21 cellular contexts compared by ENCODE assay signal in genomic region chr20:1296117-1296610, GRCh38. TPM values are rescaled to one million over a fixed set of nuclear protein-coding genes. Genes with fewer than 3 reads are reported as not detected.
"Had no signal": no experiment of that assay in that cellular context is flagged by ENCODE, and none has a peak within 500 bp of the region (broad histone marks: within the 10 kb centered on the region; RNA-seq: fewer than 3 reads in every experiment).

No MANE protein-coding gene starts in this region.

- DNase-seq: Kasumi-1, MV-4-11, NCI-H1048, NCI-H1105, NCI-H1436 treated with DMSO at 0.1 percent for 48 hours, NCI-H1694, NCI-H187 treated with DMSO at 0.1 percent for 48 hours, NCI-H2081, NCI-H2107, NCI-H2171, NCI-H226, NCI-H446, NCI-H524 treated with DMSO at 0.1 percent for 48 hours, NCI-H774, PC-3, SHP77, SK-N-SH had no signal

- H3K36me3 Mint-ChIP-seq: IgD-negative memory B cell had no signal

- H3K9me3 Mint-ChIP-seq: IgD-negative memory B cell had no signal

- H3K27me3 Mint-ChIP-seq: IgD-negative memory B cell had no signal

- H3K27ac Mint-ChIP-seq: IgD-negative memory B cell had no signal

- ATAC-seq: K562, Panc1, PC-3 had no signal

- H3K4me1 Mint-ChIP-seq: IgD-negative memory B cell had no signal

- H3K4me3 Mint-ChIP-seq: IgD-negative memory B cell had no signal

RNA-seq across cellular contexts. Expression of gene SNPH, which starts 30.1 kb away (rescaled TPM):
- total RNA-seq: OCI-LY7 had no signal
